Comparison of ENCODE assay signal across 8 cellular contexts in genomic region chr15:81265944-81266775, GRCh38. TPM values are rescaled to one million over a fixed set of nuclear protein-coding genes. Genes with fewer than 3 reads are reported as not detected.
DNase-seq lines count a peak whose midpoint lies in the region; ATAC-seq, FAIRE-seq and TF ChIP-seq lines count a peak whose summit lies in the region.

No MANE protein-coding gene starts in this region.

- H3K9me1 ChIP-seq in endothelial cell of umbilical vein (replicated peaks; ENCODE audit: control insufficient read depth, extremely low read depth, insufficient read depth, low read length), result no peaks in the 10 kb centered on the region

- FAIRE-seq in D721Med (lab: Jason Lieb, UNC) (no peak), endothelial cell of umbilical vein (lab: Jason Lieb, UNC) (peak; percentile 87)

- no peaks in the 10 kb centered on the region for H3K79me2 ChIP-seq in endothelial cell of umbilical vein (ENCODE audit: control insufficient read depth, insufficient read depth, low read length)

- BruUV-seq in endothelial cell of umbilical vein (replicated peaks; lab: Mats Ljungman, UMichigan), result no TSS peak

- H3K27ac ChIP-seq in HUES6 (ENCODE audit: low read depth, low read length) (no peak overlapping the region), endothelial cell of umbilical vein (ENCODE audit: insufficient read depth, low read depth, low read length) (no peak overlapping the region)

- H3K27me3 ChIP-seq in HUES6 (ENCODE audit: control insufficient read depth, insufficient read depth, low read length) (no peaks in the 10 kb centered on the region), endothelial cell of umbilical vein (ENCODE audit: control insufficient read depth in 2 of 2, insufficient read depth in 2 of 2, low read length in 2 of 2) (peaks cover 0 to 2% of the 10 kb centered on the region in 2 experiments)

- DNase-seq in D721Med (ENCODE audit: insufficient read length, low spot score) (peak; percentile 75), NOMO-1 treated with DMSO at 0.1 percent for 48 hours (lab: John Stamatoyannopoulos, UW; ENCODE audit: unreplicated experiment) (peak; percentile 77), endothelial cell of umbilical vein (ENCODE audit: low read depth, low spot score) (peak; percentile 80), mucosa of descending colon (peak; percentile 71 to 93 (median 83))
- peak; percentile 50 to 76 (median 72) for DNase-seq in activated CD8-positive, alpha-beta memory T cell treated with anti-CD3 and anti-CD28 coated beads for 48 hours (ENCODE audit: low read depth in 2 of 3, low spot score in 2 of 3)
- peak; percentile 93 for DNase-seq in stimulated activated CD8-positive, alpha-beta memory T cell treated with anti-CD3 and anti-CD28 coated beads, Interleukin-4, amount 100 ng/mL, for 48 hours

- CTCF ChIA-PET in endothelial cell of umbilical vein (lab: Charles Lee), result interaction anchor here (0.5 to 5.7 kb wide), 155 partner anchors 9 to 1025 kb away, joined by 3 to 472 read pairs (median 5); partner anchors contain the start of genes CEMIP, CFAP161, EFL1 and SAXO2

- intact Hi-C loops in endothelial cell of umbilical vein (cut with micrococcal nuclease), result loop anchor here (1.0 to 2.0 kb wide), 7 partner anchors 111 to 847 kb away; no protein-coding TSS in a partner anchor
- intact Hi-C loops in mucosa of descending colon (cut with DNase I, micrococcal nuclease), result loop anchor here (1.0 to 10.0 kb wide), 3 partner anchors 101 to 161 kb away; no protein-coding TSS in a partner anchor

- H3K36me3 ChIP-seq in HUES6 (ENCODE audit: control insufficient read depth, insufficient read depth, low read length), result no peaks in the 10 kb centered on the region
- H3K36me3 ChIP-seq in endothelial cell of umbilical vein (ENCODE audit: control insufficient read depth in 2 of 2, extremely low read depth in 1 of 2, insufficient read depth in 2 of 2, low read length in 2 of 2), result no peaks in the 10 kb centered on the region
- H3K36me3 ChIP-seq in mucosa of descending colon (ENCODE audit: low read depth), result no peaks in the 10 kb centered on the region

- H3K4me3 ChIP-seq in HUES6 (ENCODE audit: low read depth, low read length) (peak overlapping the region; percentile 43), endothelial cell of umbilical vein (replicated peaks in 1 of 3; ENCODE audit: insufficient read depth in 1 of 3, low read depth in 1 of 3, low read length in 3 of 3) (no peak overlapping the region), mucosa of descending colon (no peak overlapping the region)

- H3K4me2 ChIP-seq in endothelial cell of umbilical vein (ENCODE audit: insufficient read depth, low read length), result peak overlapping the region; percentile 49

- ATAC-seq in GM21526 (IDR thresholded peaks at IDR 0.05; ENCODE audit: low FRiP score, unreplicated experiment) (peak; percentile 73), mucosa of descending colon (peak; percentile 95)

- no peak for TF ChIP-seq POLR2A in endothelial cell of umbilical vein (IDR thresholded peaks at IDR 0.05; ENCODE audit: low read depth, low read length)

- peak overlapping the region; percentile 52 for H2AFZ ChIP-seq in endothelial cell of umbilical vein (ENCODE audit: low read depth, low read length)

- peak; percentile 95 for TF ChIP-seq CTCF in D721Med (IDR thresholded peaks at IDR 0.05; ENCODE audit: insufficient read depth, missing control alignments)
- peak; percentile 93 to 94 for TF ChIP-seq CTCF in endothelial cell of umbilical vein (IDR thresholded peaks at IDR 0.05; ENCODE audit: extremely low read depth in 1 of 2, insufficient read depth in 1 of 2, low read depth in 1 of 2, low read length in 2 of 2)
- peak; percentile 94 for TF ChIP-seq CTCF in mucosa of descending colon (IDR thresholded peaks at IDR 0.05)

- H4K20me1 ChIP-seq in endothelial cell of umbilical vein (replicated peaks; ENCODE audit: control insufficient read depth, extremely low read depth, insufficient read depth, low read length), result no peaks in the 10 kb centered on the region

- POLR2A ChIA-PET in endothelial cell of umbilical vein (lab: Charles Lee), result interaction anchor here (0.5 kb wide), 1 partner anchor 84 kb away, joined by 3 read pairs; no protein-coding TSS in a partner anchor

- H3K4me1 ChIP-seq in HUES6 (ENCODE audit: control insufficient read depth, insufficient read depth, low read length), result peaks cover 7% of the 10 kb centered on the region
- H3K4me1 ChIP-seq in endothelial cell of umbilical vein (ENCODE audit: control insufficient read depth, extremely low read depth, insufficient read depth, low read length), result peaks cover 5% of the 10 kb centered on the region
- peaks cover 6% of the 10 kb centered on the region for H3K4me1 ChIP-seq in mucosa of descending colon (ENCODE audit: low read depth)

- dilution Hi-C loops in endothelial cell of umbilical vein (cut with MboI; ENCODE audit: extremely low pct_ligation_motif_present, low sequenced_read_pairs), result no loop called here

- H3K9ac ChIP-seq in HUES6 (ENCODE audit: low read length), result no peak overlapping the region
- no peak overlapping the region for H3K9ac ChIP-seq in endothelial cell of umbilical vein (replicated peaks; ENCODE audit: extremely low read depth, insufficient read depth, low read length)

- H3K9me3 ChIP-seq in HUES6 (ENCODE audit: control insufficient read depth, insufficient read depth, low read depth, low read length) (no peaks in the 10 kb centered on the region), endothelial cell of umbilical vein (replicated peaks; ENCODE audit: control insufficient read depth, insufficient read depth, low read length) (no peaks in the 10 kb centered on the region), mucosa of descending colon (no peaks in the 10 kb centered on the region)

TF ChIP-seq in endothelial cell of umbilical vein, 7 proteins besides CTCF, POLR2A, EP300 and RAD21:
- TF ChIP-seq MYC (IDR thresholded peaks at IDR 0.05; ENCODE audit: low read depth, low read length), result peak; percentile 78
- no peak for TF ChIP-seq JUN (IDR thresholded peaks at IDR 0.05; ENCODE audit: borderline replicate concordance, insufficient read depth, insufficient read length, low read depth)
- TF ChIP-seq EZH2 (IDR thresholded peaks at IDR 0.05; ENCODE audit: borderline replicate concordance, low read depth, low read length, severe bottlenecking), result no peak
- peak; percentile 72 for TF ChIP-seq MAX (IDR thresholded peaks at IDR 0.05; ENCODE audit: insufficient read depth, insufficient read length)
- no peak for TF ChIP-seq POLR2AphosphoS5 (IDR thresholded peaks at IDR 0.05; ENCODE audit: insufficient read depth, low read depth, low read length)
- TF ChIP-seq GATA2 (IDR thresholded peaks at IDR 0.05; ENCODE audit: insufficient read depth, insufficient read length, low read depth, low read length), result peak; percentile 93
TF ChIP-seq in endothelial cell of umbilical vein: peak in this region for 3.

RNA-seq across cellular contexts. Expression of gene STARD5, which starts 57.8 kb away (rescaled TPM):
- total RNA-seq in endothelial cell of umbilical vein, result 0.32 and 2.2 TPM in 2 replicates
- 3.0 and 4.1 TPM in 2 replicates for polyA plus RNA-seq in endothelial cell of umbilical vein
- 2.7 and 2.9 TPM in 2 replicates for polyA plus RNA-seq in endothelial cell of umbilical vein (2011; cell fraction: cytosol; rRNA removed)
- 4.6 and 5.7 TPM in 2 replicates for polyA plus RNA-seq in endothelial cell of umbilical vein (2011; cell fraction: nucleus; rRNA removed)
- polyA plus RNA-seq in endothelial cell of umbilical vein (2012), result 0.52 and 1.2 TPM in 2 replicates
- 2.1 and 2.2 TPM in 2 replicates for polyA minus RNA-seq in endothelial cell of umbilical vein
- not detected for polyA minus RNA-seq in endothelial cell of umbilical vein (2011; cell fraction: cytosol; rRNA and poly(A)+ RNA removed)
- 1.3 and 1.8 TPM in 2 replicates for polyA minus RNA-seq in endothelial cell of umbilical vein (2011; cell fraction: nucleus; rRNA and poly(A)+ RNA removed)
- total RNA-seq in mucosa of descending colon, result 10 to 100 TPM; 16.6 to 38.9 (median 33.4) TPM
